Comparison of ENCODE assay signal across 8 cellular contexts in genomic region chr18:5237723-5238370, GRCh38. TPM values are rescaled to one million over a fixed set of nuclear protein-coding genes. Genes with fewer than 3 reads are reported as not detected.
DNase-seq lines count a peak whose midpoint lies in the region; ATAC-seq, FAIRE-seq and TF ChIP-seq lines count a peak whose summit lies in the region.

No MANE protein-coding gene starts in this region.

- H3K9ac ChIP-seq in astrocyte (ENCODE audit: low read length) = peak overlapping the region; percentile 96

- peak; percentile 61 for DNase-seq in NCI-H1105 treated with DMSO at 0.1 percent for 48 hours (lab: John Stamatoyannopoulos, UW)
- peak; percentile 92 for DNase-seq in T-helper 2 cell treated with Interferon-gamma antibody and Interleukin-4, amounts not matched to agents 5 μg/mL and 100 μg/mL, for 36 hours (ENCODE audit: low spot score)
- DNase-seq in astrocyte (ENCODE audit: low read depth) = peak; percentile 86
- DNase-seq in hepatocyte (ENCODE audit: low spot score) = peak; percentile 93
- peak; percentile 64 for DNase-seq in renal cortical epithelial cell (ENCODE audit: low read depth)
- peak; percentile 93 to 95 for DNase-seq in aorta

- FAIRE-seq in astrocyte (lab: Jason Lieb, UNC) = no peak

- H3K27ac Mint-ChIP-seq in T-helper 2 cell treated with Interferon-gamma antibody and Interleukin-4, amounts not matched to agents 5 μg/mL and 100 μg/mL, for 36 hours = peak overlapping the region; percentile 98
- peak overlapping the region; percentile 96 for H3K27ac Mint-ChIP-seq in astrocyte (ENCODE audit: unreplicated experiment)

- H3K4me3 ChIP-seq in GM12875 (ENCODE audit: low read depth, low read length) (peak overlapping the region; percentile 93), astrocyte (ENCODE audit: insufficient read depth, low read depth, low read length) (peak overlapping the region; percentile 80), hepatocyte (peak overlapping the region; percentile 38), aorta (ENCODE audit: low read length in 2 of 2) (peak overlapping the region; percentile 69 to 91)

- H3K4me1 ChIP-seq in astrocyte (ENCODE audit: insufficient read depth, low read length) (peaks cover 16% of the 10 kb centered on the region), hepatocyte (ENCODE audit: insufficient read depth) (peaks cover 20% of the 10 kb centered on the region), aorta (ENCODE audit: control insufficient read depth in 1 of 2, insufficient read depth in 2 of 2, low read length in 2 of 2) (peaks cover 0 to 5% of the 10 kb centered on the region in 2 donors)

- intact Hi-C loops in aorta (cut with DNase I) = loop anchor here (1.0 to 2.0 kb wide), 2 partner anchors 58 to 59 kb away; no protein-coding TSS in a partner anchor

- H3K4me2 ChIP-seq in astrocyte (ENCODE audit: low read length) (peak overlapping the region; percentile 92), hepatocyte (peak overlapping the region; percentile 90)

- H3K4me3 Mint-ChIP-seq in T-helper 2 cell treated with Interferon-gamma antibody and Interleukin-4, amounts not matched to agents 5 μg/mL and 100 μg/mL, for 36 hours = peak overlapping the region; percentile 97
- H3K4me3 Mint-ChIP-seq in astrocyte (ENCODE audit: unreplicated experiment) = peak overlapping the region; percentile 99

- 1% methylated on average over 69 of the region's 71 CpGs for WGBS in hepatocyte (ENCODE audit: low lambda C conversion rate, missing lambda C conversion rate)
- 0% methylated on average over 68 to 71 of the region's 71 CpGs for WGBS in aorta, 2 donors

- H4K20me1 ChIP-seq in astrocyte (ENCODE audit: insufficient read depth, low read length) (peaks cover 12% of the 10 kb centered on the region), hepatocyte (ENCODE audit: insufficient read depth, poor library complexity, severe bottlenecking) (peaks cover 4% of the 10 kb centered on the region)

- peaks cover 34% of the 10 kb centered on the region for H3K4me1 Mint-ChIP-seq in T-helper 2 cell treated with Interferon-gamma antibody and Interleukin-4, amounts not matched to agents 5 μg/mL and 100 μg/mL, for 36 hours (ENCODE audit: low read depth)
- H3K4me1 Mint-ChIP-seq in astrocyte (ENCODE audit: low read depth, unreplicated experiment) = peaks cover 10% of the 10 kb centered on the region

- no peaks in the 10 kb centered on the region for H3K9me3 Mint-ChIP-seq in T-helper 2 cell treated with Interferon-gamma antibody and Interleukin-4, amounts not matched to agents 5 μg/mL and 100 μg/mL, for 36 hours
- no peaks in the 10 kb centered on the region for H3K9me3 Mint-ChIP-seq in astrocyte (ENCODE audit: unreplicated experiment)

- ATAC-seq in HG02623 (IDR thresholded peaks at IDR 0.05; ENCODE audit: unreplicated experiment) = peak; percentile 91
- peak; percentile 100 for ATAC-seq in aorta (ENCODE audit: low FRiP score)

- H3K27ac ChIP-seq in astrocyte (ENCODE audit: low read depth, low read length) (peak overlapping the region; percentile 98), hepatocyte (peak overlapping the region; percentile 99), aorta (ENCODE audit: low read depth in 1 of 2, low read length in 2 of 2) (peak overlapping the region; percentile 89 to 98)

- no peak for TF ChIP-seq CTCF in GM12875 (IDR thresholded peaks at IDR 0.05; ENCODE audit: borderline replicate concordance, insufficient read depth, low read depth, low read length)
- no peak for TF ChIP-seq CTCF in astrocyte (IDR thresholded peaks at IDR 0.05; ENCODE audit: insufficient read depth, low read depth, low read length)
- peak; percentile 3 for TF ChIP-seq CTCF in hepatocyte (IDR thresholded peaks at IDR 0.05; ENCODE audit: poor library complexity)

- peaks cover 6% of the 10 kb centered on the region for H3K27me3 Mint-ChIP-seq in T-helper 2 cell treated with Interferon-gamma antibody and Interleukin-4, amounts not matched to agents 5 μg/mL and 100 μg/mL, for 36 hours (ENCODE audit: low read depth)
- no peaks in the 10 kb centered on the region for H3K27me3 Mint-ChIP-seq in astrocyte (ENCODE audit: low read depth, unreplicated experiment)

- H3K27me3 ChIP-seq in astrocyte (ENCODE audit: insufficient read depth, low read length) (no peaks in the 10 kb centered on the region), hepatocyte (no peaks in the 10 kb centered on the region), aorta (ENCODE audit: control insufficient read depth in 1 of 2, insufficient read depth in 2 of 2, low read length in 1 of 2) (no peaks in the 10 kb centered on the region)

- peaks cover 33% of the 10 kb centered on the region for H3K79me2 ChIP-seq in astrocyte (ENCODE audit: insufficient read depth, low read length)
- H3K79me2 ChIP-seq in hepatocyte = peaks cover 53% of the 10 kb centered on the region

- H3K9me3 ChIP-seq in astrocyte (ENCODE audit: insufficient read depth, low read depth, low read length) (no peaks in the 10 kb centered on the region), hepatocyte (ENCODE audit: low read depth) (no peaks in the 10 kb centered on the region), aorta (ENCODE audit: control insufficient read depth, low read length) (peaks cover 2% of the 10 kb centered on the region)

- peaks cover 27% of the 10 kb centered on the region for H3K36me3 Mint-ChIP-seq in T-helper 2 cell treated with Interferon-gamma antibody and Interleukin-4, amounts not matched to agents 5 μg/mL and 100 μg/mL, for 36 hours (ENCODE audit: low read depth)
- H3K36me3 Mint-ChIP-seq in astrocyte (ENCODE audit: low read depth, unreplicated experiment) = peaks cover 2% of the 10 kb centered on the region

- peak overlapping the region; percentile 97 for H2AFZ ChIP-seq in astrocyte (ENCODE audit: low read depth, low read length)
- peak overlapping the region; percentile 89 for H2AFZ ChIP-seq in hepatocyte

- H3K9me2 ChIP-seq in hepatocyte (replicated peaks; ENCODE audit: insufficient read depth) = no peaks in the 10 kb centered on the region

- peaks cover 6% of the 10 kb centered on the region for H3K36me3 ChIP-seq in astrocyte (ENCODE audit: insufficient read depth, low read length)
- H3K36me3 ChIP-seq in hepatocyte (replicated peaks; ENCODE audit: insufficient read depth, low read depth) = no peaks in the 10 kb centered on the region
- no peaks in the 10 kb centered on the region for H3K36me3 ChIP-seq in aorta (ENCODE audit: control insufficient read depth in 1 of 2, insufficient read depth in 2 of 2, low read length in 1 of 2)

RNA-seq across cellular contexts. Expression of gene AKAIN1, which starts 40.8 kb away (rescaled TPM):
- total RNA-seq in astrocyte (not detected in 2 replicates), hepatocyte (not detected in 2 replicates), renal cortical epithelial cell (not detected in 2 replicates), aorta (not detected)
- polyA plus RNA-seq in hepatocyte (not detected in 2 replicates), aorta (not detected)

RNA-seq across cellular contexts. Expression of gene ZBTB14, which starts 57.7 kb away (rescaled TPM):
- total RNA-seq in astrocyte (8.5 and 9.0 TPM in 2 replicates), hepatocyte (10.6 and 10.9 TPM in 2 replicates), renal cortical epithelial cell (12.0 and 14.4 TPM in 2 replicates), aorta (10 to 100 TPM in 1 of 2 donors, 1 to 10 TPM in 1; 9.8 to 13.9 TPM)
- polyA plus RNA-seq in hepatocyte (6.4 and 9.7 TPM in 2 replicates), aorta (10 to 100 TPM in 1 of 2 donors, 1 to 10 TPM in 1; 9.9 to 11.8 TPM)

Comparison
In these comparisons a context has a peak if more than half of its experiments do, and no peak if none do; other contexts are left out.
1. Peak in every context shown above with its lines: DNase-seq, ATAC-seq, H3K4me3 ChIP-seq and H3K27ac ChIP-seq.
2. H3K4me3 ChIP-seq: peak in every context shown above with its lines; median percentile 93 in GM12875; 80 in astrocyte; 80 in aorta; 38 in hepatocyte.